23 cellular contexts compared by ENCODE assay signal in the genomic region with DNA sequence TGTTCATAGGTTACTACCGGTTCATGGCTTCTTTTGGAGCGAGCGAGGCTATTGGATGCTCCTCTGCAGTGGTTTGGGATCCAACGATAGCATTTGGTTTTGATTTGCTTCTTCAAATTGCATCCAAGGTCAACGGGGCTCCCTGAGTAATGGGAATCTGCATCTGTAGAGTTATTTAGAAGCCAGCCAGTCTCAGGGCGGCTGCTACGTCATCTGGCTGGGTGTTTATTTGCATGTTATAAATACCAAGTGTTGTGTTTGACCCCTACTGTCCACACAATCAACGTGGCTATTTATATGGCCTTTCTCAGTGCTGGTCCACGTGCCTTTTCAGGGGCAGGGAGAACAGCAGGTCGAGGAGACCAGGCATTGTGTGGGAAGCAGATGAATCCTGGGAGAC.
DNase-seq lines count a peak whose midpoint lies in the region; ATAC-seq and TF ChIP-seq lines count a peak whose summit lies in the region.
"Had no signal": no experiment of that assay in that cellular context is flagged by ENCODE, and none has a peak within 500 bp of the region (broad histone marks: within the 10 kb centered on the region; RNA-seq: fewer than 3 reads in every experiment).

No MANE protein-coding gene starts in this region.

- peak overlapping the region; percentile 22 for H3K9ac ChIP-seq in mesenchymal stem cell (ENCODE audit: low read length)
- no peak overlapping the region for H3K9ac ChIP-seq in mesendoderm (ENCODE audit: low read length)
- H3K9ac ChIP-seq: parathyroid adenoma had no signal

- H3K27ac ChIP-seq in GM23338 (ENCODE audit: low read depth) = 0 out of 2 replicates have a peak overlapping the region, but pooled peaks have one; percentile 12
- no peak overlapping the region for H3K27ac ChIP-seq in mesenchymal stem cell (ENCODE audit: low read length, poor library complexity, severe bottlenecking)
- no peak overlapping the region for H3K27ac ChIP-seq in mesendoderm (ENCODE audit: low read depth, low read length)
- H3K27ac ChIP-seq: colonic mucosa, lower lobe of right lung, parathyroid adenoma, thoracic aorta had no signal

- H2AK5ac ChIP-seq in mesenchymal stem cell (ENCODE audit: low read length, severe bottlenecking) = no peak overlapping the region
- no peak overlapping the region for H2AK5ac ChIP-seq in mesendoderm (ENCODE audit: low read length)

- no peaks in the 10 kb centered on the region for H3K79me2 ChIP-seq in GM23338 (replicated peaks; ENCODE audit: insufficient read depth)
- no peaks in the 10 kb centered on the region for H3K79me2 ChIP-seq in mesendoderm (ENCODE audit: control insufficient read depth, insufficient read depth, low read length)
- H3K79me2 ChIP-seq: parathyroid adenoma had no signal

- H3K79me1 ChIP-seq in mesenchymal stem cell (replicated peaks; ENCODE audit: low read length, poor library complexity, severe bottlenecking) (no peaks in the 10 kb centered on the region), mesendoderm (ENCODE audit: low read length) (no peaks in the 10 kb centered on the region)

- WGBS in mesenchymal stem cell = 79% methylated on average over 10 of the region's 10 CpGs
- no CpG with 5 or more reads among the region's 10 CpGs for WGBS in mesendoderm (ENCODE audit: extremely low coverage, insufficient coverage, low lambda C conversion rate)

- no peak overlapping the region for H3K14ac ChIP-seq in mesenchymal stem cell (ENCODE audit: low read length in 2 of 2)

- H3K27ac Mint-ChIP-seq in GM23338 = no peak overlapping the region
- H3K27ac Mint-ChIP-seq: activated CD4-positive, alpha-beta T cell treated with anti-CD3 and anti-CD28 coated beads, Interleukin-2, amount 10 ng/mL, durations not matched to agents 24 days and 14 days; CD4-positive, alpha-beta memory T cell; naive thymus-derived CD4-positive, alpha-beta T cell had no signal

- H3K4me2 ChIP-seq in GM23338 = no peak overlapping the region
- H3K4me2 ChIP-seq in mesenchymal stem cell (ENCODE audit: low read length, poor library complexity, severe bottlenecking) = no peak overlapping the region
- no peak overlapping the region for H3K4me2 ChIP-seq in mesendoderm (ENCODE audit: low read length)

- H3K4me3 Mint-ChIP-seq in GM23338 = no peak overlapping the region
- H3K4me3 Mint-ChIP-seq: activated CD4-positive, alpha-beta T cell treated with anti-CD3 and anti-CD28 coated beads, Interleukin-2, amount 10 ng/mL, durations not matched to agents 24 days and 14 days; CD4-positive, alpha-beta memory T cell; naive thymus-derived CD4-positive, alpha-beta T cell had no signal

- H3K36me3 ChIP-seq in GM23338 (ENCODE audit: insufficient read depth) (no peaks in the 10 kb centered on the region), mesenchymal stem cell (ENCODE audit: control insufficient read depth in 1 of 2, insufficient read depth in 2 of 2, low read depth in 1 of 2, low read length in 2 of 2) (peaks cover 0 to 11% of the 10 kb centered on the region in 2 experiments), mesendoderm (ENCODE audit: control insufficient read depth, insufficient read depth, low read length) (no peaks in the 10 kb centered on the region)
- H3K36me3 ChIP-seq: colonic mucosa, lower lobe of right lung had no signal

- no peaks in the 10 kb centered on the region for H3F3A ChIP-seq in GM23338 (replicated peaks; ENCODE audit: low read depth)

- H3K4me3 ChIP-seq in AG04449 (ENCODE audit: low read depth, low read length) = no peak overlapping the region
- H3K4me3 ChIP-seq in GM23338 = no peak overlapping the region
- no peak overlapping the region for H3K4me3 ChIP-seq in fibroblast of the aortic adventitia (ENCODE audit: low read depth, low read length)
- no peak overlapping the region for H3K4me3 ChIP-seq in mesenchymal stem cell (ENCODE audit: insufficient read depth in 1 of 2, low read depth in 1 of 2, low read length in 2 of 2)
- H3K4me3 ChIP-seq in mesendoderm (ENCODE audit: low read length) = no peak overlapping the region
- H3K4me3 ChIP-seq: colonic mucosa, K562, lower lobe of right lung, thoracic aorta had no signal

- no peak overlapping the region for H3K23ac ChIP-seq in mesenchymal stem cell (ENCODE audit: low read length in 2 of 2)
- no peak overlapping the region for H3K23ac ChIP-seq in mesendoderm (ENCODE audit: low read length)

- H3K18ac ChIP-seq in mesenchymal stem cell (ENCODE audit: low read depth in 1 of 2, low read length in 2 of 2) (no peak overlapping the region), mesendoderm (ENCODE audit: low read length) (no peak overlapping the region)

- H3K56ac ChIP-seq in mesendoderm (ENCODE audit: low read length) = no peak overlapping the region

- H3K4me1 Mint-ChIP-seq in GM23338 = peaks cover 5% of the 10 kb centered on the region; the same call in 1 of the 3 replicates

- H4K91ac ChIP-seq in mesenchymal stem cell (ENCODE audit: low read length) = no peak overlapping the region

- H2BK5ac ChIP-seq in mesenchymal stem cell (ENCODE audit: low read depth, low read length, poor library complexity, severe bottlenecking) = no peak overlapping the region
- no peak overlapping the region for H2BK5ac ChIP-seq in mesendoderm (ENCODE audit: low read length)

- no peaks in the 10 kb centered on the region for H3K9me3 ChIP-seq in mesenchymal stem cell (ENCODE audit: control insufficient read depth, low read length)
- H3K9me3 ChIP-seq: colonic mucosa, lower lobe of right lung, thoracic aorta had no signal

- no peaks in the 10 kb centered on the region for H3K9me3 Mint-ChIP-seq in GM23338

- peaks cover 3% of the 10 kb centered on the region for H3K27me3 Mint-ChIP-seq in GM23338 (ENCODE audit: insufficient read depth, low read depth, poor library complexity)
- H3K27me3 Mint-ChIP-seq: CD4-positive, alpha-beta memory T cell had no signal

- DNase-seq in AG04449 (ENCODE audit: low read depth, low spot score) (peak; percentile 41), GM23338 (ENCODE audit: low spot score) (no peak), fibroblast of the aortic adventitia (ENCODE audit: low read depth) (peak; percentile 79), mesenchymal stem cell (peak; percentile 24), mesendoderm (no peak)
- no peak for DNase-seq in stimulated activated CD4-positive, alpha-beta T cell treated with anti-CD3 and anti-CD28 coated beads, Interleukin-4, amount 100 ng/mL, for 4 hours
- DNase-seq: activated CD4-positive, alpha-beta T cell treated with anti-CD3 and anti-CD28 coated beads, Interleukin-2, amount 10 ng/mL, durations not matched to agents 24 days and 14 days; activated naive CD4-positive, alpha-beta T cell treated with anti-CD3 and anti-CD28 coated beads, Interleukin-2, amount 50 U/mL, for 16 hours; activated T-cell treated with anti-CD3 and anti-CD28 coated beads for 4 hours; CD4-positive, alpha-beta memory T cell; colonic mucosa; DMS79; lower lobe of right lung; MV-4-11; naive thymus-derived CD4-positive, alpha-beta T cell; NCI-H187; NCI-H226; NK-92 treated with Interleukin-12 subunit alpha and Interleukin-12 subunit beta, amount 100 ng/mL, for 24 hours had no signal

- H2AFZ ChIP-seq in GM23338 (no peak overlapping the region), mesenchymal stem cell (ENCODE audit: low read depth, low read length) (no peak overlapping the region)
- H2AFZ ChIP-seq: parathyroid adenoma had no signal

- no peaks in the 10 kb centered on the region for H3K9me2 ChIP-seq in GM23338 (ENCODE audit: insufficient read depth)

- H4K5ac ChIP-seq in mesendoderm (ENCODE audit: low read length) = no peak overlapping the region

- H4K8ac ChIP-seq in mesenchymal stem cell (ENCODE audit: low read length) (no peak overlapping the region), mesendoderm (ENCODE audit: low read depth, low read length) (no peak overlapping the region)

- H2BK12ac ChIP-seq in mesenchymal stem cell (ENCODE audit: low read length in 2 of 2) = no peak overlapping the region

- H3K4ac ChIP-seq in mesenchymal stem cell (ENCODE audit: low read depth in 1 of 2, low read length in 2 of 2) = no peak overlapping the region
- H3K4ac ChIP-seq in mesendoderm (ENCODE audit: low read depth, low read length) = no peak overlapping the region

- no peaks in the 10 kb centered on the region for H4K20me1 ChIP-seq in GM23338 (replicated peaks; ENCODE audit: insufficient read depth)

- POLR2A ChIA-PET in AG04449 (lab: Yijun Ruan, JAX) = no interaction called here

- no peak overlapping the region for H2BK15ac ChIP-seq in mesenchymal stem cell (ENCODE audit: low read depth, poor library complexity, severe bottlenecking)
- no peak overlapping the region for H2BK15ac ChIP-seq in mesendoderm (replicated peaks; ENCODE audit: low read depth)

- no peak overlapping the region for H2BK120ac ChIP-seq in mesenchymal stem cell (ENCODE audit: low read depth, low read length)
- H2BK120ac ChIP-seq in mesendoderm (ENCODE audit: low read depth, low read length) = no peak overlapping the region

- CTCF ChIA-PET in AG04449 (lab: Yijun Ruan, JAX) = interaction anchor here (1.0 kb wide), 1 partner anchor 53 kb away, joined by 3 read pairs; no protein-coding TSS in a partner anchor

- H3K27me3 ChIP-seq in GM23338 (ENCODE audit: insufficient read depth) = no peaks in the 10 kb centered on the region
- no peaks in the 10 kb centered on the region for H3K27me3 ChIP-seq in mesenchymal stem cell (ENCODE audit: control insufficient read depth in 1 of 2, insufficient read depth in 1 of 2, low read length in 2 of 2)
- no peaks in the 10 kb centered on the region for H3K27me3 ChIP-seq in mesendoderm (ENCODE audit: insufficient read depth, low read length, poor library complexity)
- H3K27me3 ChIP-seq: colonic mucosa had no signal

- 0 out of 2 replicates have a peak, but pooled peaks cover 2% of the 10 kb centered on the region for H3K4me1 ChIP-seq in GM23338 (ENCODE audit: insufficient read depth)
- H3K4me1 ChIP-seq in mesenchymal stem cell (ENCODE audit: control insufficient read depth, insufficient read depth, low read depth, low read length) = no peaks in the 10 kb centered on the region
- no peaks in the 10 kb centered on the region for H3K4me1 ChIP-seq in mesendoderm (ENCODE audit: control insufficient read depth, low read depth, low read length)
- H3K4me1 ChIP-seq: colonic mucosa, parathyroid adenoma had no signal

- TF ChIP-seq CTCF in AG04449 (IDR thresholded peaks at IDR 0.05; ENCODE audit: insufficient read depth, low read length, missing control alignments) = no peak
- TF ChIP-seq CTCF in GM23338 (conservative IDR thresholded peaks at IDR 0.05; ENCODE audit: low read depth in 2 of 2) = no peak
- TF ChIP-seq CTCF in fibroblast of the aortic adventitia (IDR thresholded peaks at IDR 0.05; ENCODE audit: insufficient read depth, low read length) = no peak

- peaks cover 6% of the 10 kb centered on the region for H3K36me3 Mint-ChIP-seq in GM23338 (ENCODE audit: low read depth)

- ATAC-seq in GM23338 = no peak
- ATAC-seq in HG02798 (IDR thresholded peaks at IDR 0.05; ENCODE audit: poor library complexity, unreplicated experiment) = no peak
- ATAC-seq in HG03442 (IDR thresholded peaks at IDR 0.05; ENCODE audit: unreplicated experiment) = no peak
- ATAC-seq: K562; lower lobe of right lung; naive thymus-derived CD4-positive, alpha-beta T cell had no signal

TF ChIP-seq in GM23338, 12 proteins besides CTCF, POLR2A, EP300 and RAD21 (continues in another document):
- TF ChIP-seq EZH2phosphoT487 (IDR thresholded peaks at IDR 0.05; ENCODE audit: unreplicated experiment) (no peak), ZNF331 (CRISPR knock-in tag; IDR thresholded peaks at IDR 0.05; ENCODE audit: low read depth) (no peak), STAT1 (IDR thresholded peaks at IDR 0.05; ENCODE audit: unreplicated experiment) (no peak)

Comparison
In these comparisons a context has a peak if more than half of its experiments do, and no peak if none do; other contexts are left out.
1. DNase-seq: peak in AG04449 (single experiment), fibroblast of the aortic adventitia (single experiment) and mesenchymal stem cell (single experiment); none in GM23338 (single experiment), mesendoderm (single experiment) and stimulated activated CD4-positive, alpha-beta T cell treated with anti-CD3 and anti-CD28 coated beads, Interleukin-4, amount 100 ng/mL, for 4 hours (0 of 2).